8 cellular contexts compared by ENCODE assay signal in genomic region chr19:16825312-16826168, GRCh38. TPM values are rescaled to one million over a fixed set of nuclear protein-coding genes. Genes with fewer than 3 reads are reported as not detected.
DNase-seq lines count a peak whose midpoint lies in the region; FAIRE-seq and TF ChIP-seq lines count a peak whose summit lies in the region.

No MANE protein-coding gene starts in this region.

- H3K9ac ChIP-seq in keratinocyte (ENCODE audit: control insufficient read depth, extremely low read depth, insufficient read depth, low read length): peak overlapping the region; percentile 61

- WGBS in spleen, 5 donors: 29 to 38% (median 37%) methylated on average over 14 of the region's 14 CpGs

- DNase-seq in COLO668 (lab: John Stamatoyannopoulos, UW; ENCODE audit: unreplicated experiment): peak; percentile 4
- DNase-seq in NCI-H1105 treated with DMSO at 0.1 percent for 48 hours (lab: John Stamatoyannopoulos, UW): peak; percentile 58
- DNase-seq in brain microvascular endothelial cell: peak; percentile 50
- DNase-seq in keratinocyte (ENCODE audit: low read depth, low spot score): no peak
- DNase-seq in spleen: no peak
- DNase-seq in GM19239 (ENCODE audit: insufficient read length, low spot score): no peak
- no peak for DNase-seq in DMS114 treated with DMSO at 0.1 percent for 48 hours (lab: John Stamatoyannopoulos, UW; ENCODE audit: unreplicated experiment)
- DNase-seq in COLO829 (ENCODE audit: low spot score): no peak

- H3K4me3 ChIP-seq in brain microvascular endothelial cell (ENCODE audit: low read depth, low read length) (peak overlapping the region; percentile 48), keratinocyte (ENCODE audit: control insufficient read depth in 2 of 3, extremely low read depth in 1 of 3, insufficient read depth in 2 of 3, low read depth in 1 of 3, low read length in 3 of 3) (peak overlapping the region in 2 of 3 experiments; percentile 43 to 63), spleen (peak overlapping the region in 4 of 8 donors; percentile 5 to 57 (median 26))

- peak overlapping the region; percentile 23 for H3K27ac ChIP-seq in brain microvascular endothelial cell
- peak overlapping the region; percentile 47 for H3K27ac ChIP-seq in keratinocyte (ENCODE audit: control insufficient read depth, insufficient read depth, low read length)
- H3K27ac ChIP-seq in spleen: peak overlapping the region in 6 of 8 donors; percentile 44 to 71 (median 58)

- dilution Hi-C loops in keratinocyte (cut with MboI; ENCODE audit: extremely low pct_ligation_motif_present, low sequenced_read_pairs): no loop called here

- FAIRE-seq in keratinocyte (lab: Jason Lieb, UNC): peak; percentile 52
- FAIRE-seq in GM19239 (lab: Jason Lieb, UNC): no peak

- no peak for TF ChIP-seq CTCF in brain microvascular endothelial cell (IDR thresholded peaks at IDR 0.05; ENCODE audit: low read depth, low read length, missing control alignments)
- TF ChIP-seq CTCF in keratinocyte (optimal IDR thresholded peaks at IDR 0.05 in 1 of 3, IDR thresholded peaks at IDR 0.05 in 1 of 3, conservative IDR thresholded peaks at IDR 0.05 in 1 of 3; ENCODE audit: extremely low read depth in 1 of 3, insufficient read depth in 2 of 3, low read length in 3 of 3): no peak
- no peak for TF ChIP-seq CTCF in spleen (IDR thresholded peaks at IDR 0.05 in 8 of 11, conservative IDR thresholded peaks at IDR 0.05 in 3 of 11)

- H3K27me3 ChIP-seq in brain microvascular endothelial cell (replicated peaks): no peaks in the 10 kb centered on the region
- no peaks in the 10 kb centered on the region for H3K27me3 ChIP-seq in keratinocyte (ENCODE audit: control insufficient read depth, extremely low read depth, insufficient read depth, low read length)
- H3K27me3 ChIP-seq in spleen (replicated peaks in 1 of 7): peaks cover 0 to 10% (median 0%) of the 10 kb centered on the region in 7 donors

- in situ Hi-C loops in brain microvascular endothelial cell (cut with HindIII; ENCODE audit: low pct_ligation_motif_present, low sequenced_read_pairs): no loop called here

- peak overlapping the region; percentile 90 for H2AFZ ChIP-seq in keratinocyte (ENCODE audit: control insufficient read depth, low read length)

- H3K9me3 ChIP-seq in keratinocyte (ENCODE audit: control insufficient read depth, low read depth, low read length) (no peaks in the 10 kb centered on the region), spleen (no peaks in the 10 kb centered on the region)

- H3K79me2 ChIP-seq in keratinocyte (ENCODE audit: control insufficient read depth, insufficient read depth, low read length): peaks cover 13% of the 10 kb centered on the region

- TF ChIP-seq POLR2A in spleen (IDR thresholded peaks at IDR 0.05): no peak

- H3K36me3 ChIP-seq in brain microvascular endothelial cell (replicated peaks): no peaks in the 10 kb centered on the region
- H3K36me3 ChIP-seq in keratinocyte (ENCODE audit: control insufficient read depth in 2 of 2, extremely low read depth in 1 of 2, insufficient read depth in 2 of 2, low read length in 2 of 2): peaks cover 0 to 2% of the 10 kb centered on the region in 2 experiments
- no peaks in the 10 kb centered on the region for H3K36me3 ChIP-seq in spleen

- no peaks in the 10 kb centered on the region for H3K9me1 ChIP-seq in keratinocyte (ENCODE audit: control insufficient read depth, extremely low read depth, insufficient read depth, low read length)

- no peaks in the 10 kb centered on the region for H4K20me1 ChIP-seq in keratinocyte (ENCODE audit: control insufficient read depth, extremely low read depth, insufficient read depth, low read length)

- H3K4me1 ChIP-seq in keratinocyte (ENCODE audit: control insufficient read depth, extremely low read depth, insufficient read depth, low read length) (peaks cover 51% of the 10 kb centered on the region), spleen (peaks cover 4 to 36% (median 27%) of the 10 kb centered on the region in 6 donors)

- intact Hi-C loops in spleen (cut with DNase I; ENCODE audit: low total_unique reads): no loop called here

- H3K4me2 ChIP-seq in keratinocyte (ENCODE audit: control insufficient read depth, extremely low read depth, insufficient read depth, low read depth, low read length): peak overlapping the region; percentile 95

RNA-seq across cellular contexts. Expression of gene SIN3B, which starts 3.7 kb away (rescaled TPM):
- polyA plus RNA-seq in keratinocyte (30.9 to 35.9 TPM (median 32.8 TPM) in 3 replicates), spleen (10 to 100 TPM; 14.6 to 50.9 (median 29.6) TPM)
- 45.1 TPM for polyA plus RNA-seq in keratinocyte (2011; ENCODE audit: low read depth)
- 20.5 and 24.1 TPM in 2 replicates for polyA plus RNA-seq in keratinocyte (2011; cell fraction: cytosol; rRNA removed)
- 100 and 139 TPM in 2 replicates for polyA plus RNA-seq in keratinocyte (2011; cell fraction: nucleus; rRNA removed)
- 30.3 and 34.8 TPM in 2 replicates for polyA plus RNA-seq in keratinocyte (2012; ENCODE audit: low replicate concordance)
- polyA minus RNA-seq in keratinocyte: 31.9 to 55.6 TPM (median 41.5 TPM) in 3 replicates
- polyA minus RNA-seq in keratinocyte (2011; cell fraction: cytosol; rRNA and poly(A)+ RNA removed): 50.8 TPM
- polyA minus RNA-seq in keratinocyte (2011; cell fraction: nucleus; rRNA and poly(A)+ RNA removed): 79.2 and 83.2 TPM in 2 replicates
- total RNA-seq in spleen: 100 to 1,000 TPM in 1 of 7 donors, 10 to 100 TPM in 6; 66.2 to 107 (median 84.2) TPM

Comparison
In these comparisons a context has a peak if more than half of its experiments do, and no peak if none do; other contexts are left out.
1. DNase-seq: peak in COLO668 (single experiment), NCI-H1105 treated with DMSO at 0.1 percent for 48 hours (single experiment) and brain microvascular endothelial cell (single experiment); none in keratinocyte (single experiment), spleen (single experiment), GM19239 (single experiment), DMS114 treated with DMSO at 0.1 percent for 48 hours (single experiment) and COLO829 (single experiment).
2. Peak in every context shown above with its lines, with median percentiles within 50 percentile points of each other: H3K27ac ChIP-seq.